In the genomic region with DNA sequence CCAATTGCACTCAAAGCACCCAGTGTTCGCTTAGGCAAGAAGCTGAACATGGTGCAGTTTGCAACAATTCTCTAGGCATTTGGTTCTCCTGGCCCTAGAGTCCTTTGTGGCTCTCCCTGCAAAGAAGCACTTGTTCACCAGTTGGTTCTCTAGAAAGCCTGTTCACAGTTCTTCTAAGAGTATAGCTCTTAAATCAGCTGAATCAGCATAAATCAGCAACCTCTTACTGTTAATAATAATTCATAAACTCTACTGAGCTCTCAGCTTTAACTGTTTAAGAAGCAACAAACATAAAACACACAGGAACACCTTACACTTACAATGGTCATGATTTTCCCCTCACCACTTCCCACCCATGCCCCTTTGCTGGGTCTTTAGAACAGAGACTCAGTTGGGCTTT, we compare ENCODE assay signal across 1 cellular context.
TF ChIP-seq lines count a peak whose summit lies in the region.

No MANE protein-coding gene starts in this region.

TF ChIP-seq in K562, 482 proteins besides CTCF, POLR2A, EP300 and RAD21:
- TF ChIP-seq ZC3H4 (CRISPR knock-in tag; IDR thresholded peaks at IDR 0.05; ENCODE audit: borderline replicate concordance), result no peak
- no peak for TF ChIP-seq HDGF (IDR thresholded peaks at IDR 0.05)
- TF ChIP-seq, protein P1, sequence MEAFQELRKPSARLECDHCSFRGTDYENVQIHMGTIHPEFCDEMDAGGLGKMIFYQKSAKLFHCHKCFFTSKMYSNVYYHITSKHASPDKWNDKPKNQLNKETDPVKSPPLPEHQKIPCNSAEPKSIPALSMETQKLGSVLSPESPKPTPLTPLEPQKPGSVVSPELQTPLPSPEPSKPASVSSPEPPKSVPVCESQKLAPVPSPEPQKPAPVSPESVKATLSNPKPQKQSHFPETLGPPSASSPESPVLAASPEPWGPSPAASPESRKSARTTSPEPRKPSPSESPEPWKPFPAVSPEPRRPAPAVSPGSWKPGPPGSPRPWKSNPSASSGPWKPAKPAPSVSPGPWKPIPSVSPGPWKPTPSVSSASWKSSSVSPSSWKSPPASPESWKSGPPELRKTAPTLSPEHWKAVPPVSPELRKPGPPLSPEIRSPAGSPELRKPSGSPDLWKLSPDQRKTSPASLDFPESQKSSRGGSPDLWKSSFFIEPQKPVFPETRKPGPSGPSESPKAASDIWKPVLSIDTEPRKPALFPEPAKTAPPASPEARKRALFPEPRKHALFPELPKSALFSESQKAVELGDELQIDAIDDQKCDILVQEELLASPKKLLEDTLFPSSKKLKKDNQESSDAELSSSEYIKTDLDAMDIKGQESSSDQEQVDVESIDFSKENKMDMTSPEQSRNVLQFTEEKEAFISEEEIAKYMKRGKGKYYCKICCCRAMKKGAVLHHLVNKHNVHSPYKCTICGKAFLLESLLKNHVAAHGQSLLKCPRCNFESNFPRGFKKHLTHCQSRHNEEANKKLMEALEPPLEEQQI (IDR thresholded peaks at IDR 0.05), result no peak
- TF ChIP-seq ARHGAP35 (IDR thresholded peaks at IDR 0.05; ENCODE audit: partially characterized antibody), result no peak
- no peak for TF ChIP-seq GTF2B (IDR thresholded peaks at IDR 0.05; ENCODE audit: extremely low read depth, insufficient read length)
- no peak for TF ChIP-seq PTBP1 (IDR thresholded peaks at IDR 0.05; ENCODE audit: low read depth, low read length)
- TF ChIP-seq ZNF316 (IDR thresholded peaks at IDR 0.05), result peak; percentile 89
- no peak for TF ChIP-seq ATF1 (CRISPR knock-in tag; IDR thresholded peaks at IDR 0.05)
- TF ChIP-seq ATF1 (tag; IDR thresholded peaks at IDR 0.05), result no peak
- TF ChIP-seq, protein P2, sequence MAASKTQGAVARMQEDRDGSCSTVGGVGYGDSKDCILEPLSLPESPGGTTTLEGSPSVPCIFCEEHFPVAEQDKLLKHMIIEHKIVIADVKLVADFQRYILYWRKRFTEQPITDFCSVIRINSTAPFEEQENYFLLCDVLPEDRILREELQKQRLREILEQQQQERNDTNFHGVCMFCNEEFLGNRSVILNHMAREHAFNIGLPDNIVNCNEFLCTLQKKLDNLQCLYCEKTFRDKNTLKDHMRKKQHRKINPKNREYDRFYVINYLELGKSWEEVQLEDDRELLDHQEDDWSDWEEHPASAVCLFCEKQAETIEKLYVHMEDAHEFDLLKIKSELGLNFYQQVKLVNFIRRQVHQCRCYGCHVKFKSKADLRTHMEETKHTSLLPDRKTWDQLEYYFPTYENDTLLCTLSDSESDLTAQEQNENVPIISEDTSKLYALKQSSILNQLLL (CRISPR knock-in tag; IDR thresholded peaks at IDR 0.05; ENCODE audit: borderline replicate concordance), result no peak
- TF ChIP-seq SMARCB1 (IDR thresholded peaks at IDR 0.05; ENCODE audit: insufficient read length, low read depth), result no peak
- no peak for TF ChIP-seq DDX20 (tag; IDR thresholded peaks at IDR 0.05; ENCODE audit: low read depth)
- TF ChIP-seq PRPF4 (IDR thresholded peaks at IDR 0.05; ENCODE audit: insufficient read depth, low read depth, low read length, poor library complexity, severe bottlenecking), result no peak
- TF ChIP-seq C11orf30 (IDR thresholded peaks at IDR 0.05; ENCODE audit: low read depth), result peak; percentile 84
- no peak for TF ChIP-seq ZFX (CRISPR knock-in tag; IDR thresholded peaks at IDR 0.05)
- TF ChIP-seq U2AF1 (optimal IDR thresholded peaks at IDR 0.05; ENCODE audit: low read depth, low read length), result no peak
- TF ChIP-seq ATF3 (IDR thresholded peaks at IDR 0.05), result no peak
- no peak for TF ChIP-seq ATF3 (CRISPR knock-in tag; conservative IDR thresholded peaks at IDR 0.05)
- TF ChIP-seq DPF2 (IDR thresholded peaks at IDR 0.05), result no peak
- TF ChIP-seq MAFK (IDR thresholded peaks at IDR 0.05; ENCODE audit: low read length), result peak; percentile 96
- no peak for TF ChIP-seq ERF (CRISPR knock-in tag; IDR thresholded peaks at IDR 0.05)
- TF ChIP-seq RHOXF2B (CRISPR knock-in tag; conservative IDR thresholded peaks at IDR 0.05), result no peak
- no peak for TF ChIP-seq DACH1 (IDR thresholded peaks at IDR 0.05; ENCODE audit: partially characterized antibody)
- no peak for TF ChIP-seq CEBPG (CRISPR knock-in tag; IDR thresholded peaks at IDR 0.05)
- TF ChIP-seq CEBPG (tag; conservative IDR thresholded peaks at IDR 0.05 in 1 of 2, IDR thresholded peaks at IDR 0.05 in 1 of 2), result no peak
- no peak for TF ChIP-seq EHMT2 (IDR thresholded peaks at IDR 0.05)
- peak; percentile 95 for TF ChIP-seq MAFF (IDR thresholded peaks at IDR 0.05; ENCODE audit: low read length)
- no peak for TF ChIP-seq MBD1 (CRISPR knock-in tag; IDR thresholded peaks at IDR 0.05)
- TF ChIP-seq CBX1 (IDR thresholded peaks at IDR 0.05; ENCODE audit: low read depth), result no peak
- TF ChIP-seq MAFG (tag; conservative IDR thresholded peaks at IDR 0.05), result peak; percentile 86
- no peak for TF ChIP-seq ZNF79 (CRISPR knock-in tag; IDR thresholded peaks at IDR 0.05; ENCODE audit: low read depth)
